In genomic region chr3:169764453-169765280, GRCh38 we compare ENCODE assay signal across 1 cellular context.
A peak's percentile ranks its signal among the peaks of the same experiment; 100 is the strongest.
TF ChIP-seq lines count a peak whose summit lies in the region.

Gene TERC, minus strand, starts transcription at chr3:169765060.

TF ChIP-seq in K562, 482 proteins besides CTCF, POLR2A, EP300 and RAD21 (continued from another document and continues in another):
- TF ChIP-seq THRB (CRISPR knock-in tag; conservative IDR thresholded peaks at IDR 0.05): peak; percentile 92
- TF ChIP-seq NR4A1 (CRISPR knock-in tag; IDR thresholded peaks at IDR 0.05): no peak
- no peak for TF ChIP-seq NR4A1 (tag; IDR thresholded peaks at IDR 0.05)
- no peak for TF ChIP-seq YBX1 (IDR thresholded peaks at IDR 0.05)
- TF ChIP-seq, protein P1, sequence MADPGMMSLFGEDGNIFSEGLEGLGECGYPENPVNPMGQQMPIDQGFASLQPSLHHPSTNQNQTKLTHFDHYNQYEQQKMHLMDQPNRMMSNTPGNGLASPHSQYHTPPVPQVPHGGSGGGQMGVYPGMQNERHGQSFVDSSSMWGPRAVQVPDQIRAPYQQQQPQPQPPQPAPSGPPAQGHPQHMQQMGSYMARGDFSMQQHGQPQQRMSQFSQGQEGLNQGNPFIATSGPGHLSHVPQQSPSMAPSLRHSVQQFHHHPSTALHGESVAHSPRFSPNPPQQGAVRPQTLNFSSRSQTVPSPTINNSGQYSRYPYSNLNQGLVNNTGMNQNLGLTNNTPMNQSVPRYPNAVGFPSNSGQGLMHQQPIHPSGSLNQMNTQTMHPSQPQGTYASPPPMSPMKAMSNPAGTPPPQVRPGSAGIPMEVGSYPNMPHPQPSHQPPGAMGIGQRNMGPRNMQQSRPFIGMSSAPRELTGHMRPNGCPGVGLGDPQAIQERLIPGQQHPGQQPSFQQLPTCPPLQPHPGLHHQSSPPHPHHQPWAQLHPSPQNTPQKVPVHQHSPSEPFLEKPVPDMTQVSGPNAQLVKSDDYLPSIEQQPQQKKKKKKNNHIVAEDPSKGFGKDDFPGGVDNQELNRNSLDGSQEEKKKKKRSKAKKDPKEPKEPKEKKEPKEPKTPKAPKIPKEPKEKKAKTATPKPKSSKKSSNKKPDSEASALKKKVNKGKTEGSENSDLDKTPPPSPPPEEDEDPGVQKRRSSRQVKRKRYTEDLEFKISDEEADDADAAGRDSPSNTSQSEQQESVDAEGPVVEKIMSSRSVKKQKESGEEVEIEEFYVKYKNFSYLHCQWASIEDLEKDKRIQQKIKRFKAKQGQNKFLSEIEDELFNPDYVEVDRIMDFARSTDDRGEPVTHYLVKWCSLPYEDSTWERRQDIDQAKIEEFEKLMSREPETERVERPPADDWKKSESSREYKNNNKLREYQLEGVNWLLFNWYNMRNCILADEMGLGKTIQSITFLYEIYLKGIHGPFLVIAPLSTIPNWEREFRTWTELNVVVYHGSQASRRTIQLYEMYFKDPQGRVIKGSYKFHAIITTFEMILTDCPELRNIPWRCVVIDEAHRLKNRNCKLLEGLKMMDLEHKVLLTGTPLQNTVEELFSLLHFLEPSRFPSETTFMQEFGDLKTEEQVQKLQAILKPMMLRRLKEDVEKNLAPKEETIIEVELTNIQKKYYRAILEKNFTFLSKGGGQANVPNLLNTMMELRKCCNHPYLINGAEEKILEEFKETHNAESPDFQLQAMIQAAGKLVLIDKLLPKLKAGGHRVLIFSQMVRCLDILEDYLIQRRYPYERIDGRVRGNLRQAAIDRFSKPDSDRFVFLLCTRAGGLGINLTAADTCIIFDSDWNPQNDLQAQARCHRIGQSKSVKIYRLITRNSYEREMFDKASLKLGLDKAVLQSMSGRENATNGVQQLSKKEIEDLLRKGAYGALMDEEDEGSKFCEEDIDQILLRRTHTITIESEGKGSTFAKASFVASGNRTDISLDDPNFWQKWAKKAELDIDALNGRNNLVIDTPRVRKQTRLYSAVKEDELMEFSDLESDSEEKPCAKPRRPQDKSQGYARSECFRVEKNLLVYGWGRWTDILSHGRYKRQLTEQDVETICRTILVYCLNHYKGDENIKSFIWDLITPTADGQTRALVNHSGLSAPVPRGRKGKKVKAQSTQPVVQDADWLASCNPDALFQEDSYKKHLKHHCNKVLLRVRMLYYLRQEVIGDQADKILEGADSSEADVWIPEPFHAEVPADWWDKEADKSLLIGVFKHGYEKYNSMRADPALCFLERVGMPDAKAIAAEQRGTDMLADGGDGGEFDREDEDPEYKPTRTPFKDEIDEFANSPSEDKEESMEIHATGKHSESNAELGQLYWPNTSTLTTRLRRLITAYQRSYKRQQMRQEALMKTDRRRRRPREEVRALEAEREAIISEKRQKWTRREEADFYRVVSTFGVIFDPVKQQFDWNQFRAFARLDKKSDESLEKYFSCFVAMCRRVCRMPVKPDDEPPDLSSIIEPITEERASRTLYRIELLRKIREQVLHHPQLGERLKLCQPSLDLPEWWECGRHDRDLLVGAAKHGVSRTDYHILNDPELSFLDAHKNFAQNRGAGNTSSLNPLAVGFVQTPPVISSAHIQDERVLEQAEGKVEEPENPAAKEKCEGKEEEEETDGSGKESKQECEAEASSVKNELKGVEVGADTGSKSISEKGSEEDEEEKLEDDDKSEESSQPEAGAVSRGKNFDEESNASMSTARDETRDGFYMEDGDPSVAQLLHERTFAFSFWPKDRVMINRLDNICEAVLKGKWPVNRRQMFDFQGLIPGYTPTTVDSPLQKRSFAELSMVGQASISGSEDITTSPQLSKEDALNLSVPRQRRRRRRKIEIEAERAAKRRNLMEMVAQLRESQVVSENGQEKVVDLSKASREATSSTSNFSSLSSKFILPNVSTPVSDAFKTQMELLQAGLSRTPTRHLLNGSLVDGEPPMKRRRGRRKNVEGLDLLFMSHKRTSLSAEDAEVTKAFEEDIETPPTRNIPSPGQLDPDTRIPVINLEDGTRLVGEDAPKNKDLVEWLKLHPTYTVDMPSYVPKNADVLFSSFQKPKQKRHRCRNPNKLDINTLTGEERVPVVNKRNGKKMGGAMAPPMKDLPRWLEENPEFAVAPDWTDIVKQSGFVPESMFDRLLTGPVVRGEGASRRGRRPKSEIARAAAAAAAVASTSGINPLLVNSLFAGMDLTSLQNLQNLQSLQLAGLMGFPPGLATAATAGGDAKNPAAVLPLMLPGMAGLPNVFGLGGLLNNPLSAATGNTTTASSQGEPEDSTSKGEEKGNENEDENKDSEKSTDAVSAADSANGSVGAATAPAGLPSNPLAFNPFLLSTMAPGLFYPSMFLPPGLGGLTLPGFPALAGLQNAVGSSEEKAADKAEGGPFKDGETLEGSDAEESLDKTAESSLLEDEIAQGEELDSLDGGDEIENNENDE (IDR thresholded peaks at IDR 0.05; ENCODE audit: low read depth, low read length): no peak
- TF ChIP-seq MTF1 (CRISPR knock-in tag; IDR thresholded peaks at IDR 0.05; ENCODE audit: borderline replicate concordance): no peak
- peak; percentile 89 for TF ChIP-seq THAP12 (CRISPR knock-in tag; IDR thresholded peaks at IDR 0.05)
- no peak for TF ChIP-seq RBM34 (IDR thresholded peaks at IDR 0.05; ENCODE audit: borderline replicate concordance, insufficient read depth, low read length)
- TF ChIP-seq SFPQ (IDR thresholded peaks at IDR 0.05; ENCODE audit: low read depth, low read length): no peak
- TF ChIP-seq MXD1 (CRISPR knock-in tag; IDR thresholded peaks at IDR 0.05; ENCODE audit: borderline replicate concordance, poor library complexity, severe bottlenecking): no peak
- peak; percentile 93 for TF ChIP-seq ZC3H4 (CRISPR knock-in tag; IDR thresholded peaks at IDR 0.05; ENCODE audit: borderline replicate concordance)
- TF ChIP-seq, protein P2, sequence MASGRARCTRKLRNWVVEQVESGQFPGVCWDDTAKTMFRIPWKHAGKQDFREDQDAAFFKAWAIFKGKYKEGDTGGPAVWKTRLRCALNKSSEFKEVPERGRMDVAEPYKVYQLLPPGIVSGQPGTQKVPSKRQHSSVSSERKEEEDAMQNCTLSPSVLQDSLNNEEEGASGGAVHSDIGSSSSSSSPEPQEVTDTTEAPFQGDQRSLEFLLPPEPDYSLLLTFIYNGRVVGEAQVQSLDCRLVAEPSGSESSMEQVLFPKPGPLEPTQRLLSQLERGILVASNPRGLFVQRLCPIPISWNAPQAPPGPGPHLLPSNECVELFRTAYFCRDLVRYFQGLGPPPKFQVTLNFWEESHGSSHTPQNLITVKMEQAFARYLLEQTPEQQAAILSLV (tag; IDR thresholded peaks at IDR 0.05): no peak
- no peak for TF ChIP-seq HOXB6 (CRISPR knock-in tag; IDR thresholded peaks at IDR 0.05; ENCODE audit: borderline replicate concordance)
- TF ChIP-seq TAL1 (IDR thresholded peaks at IDR 0.05): no peak
- TF ChIP-seq ESRRA (IDR thresholded peaks at IDR 0.05; ENCODE audit: borderline replicate concordance, low read depth): peak; percentile 55; the same call in 1 of the 2 replicates
- peak; percentile 61 to 68 for TF ChIP-seq E2F6 (IDR thresholded peaks at IDR 0.05; ENCODE audit: borderline replicate concordance in 1 of 2, extremely low read depth in 1 of 2, insufficient read depth in 1 of 2, insufficient read length in 1 of 2, low read depth in 1 of 2, low read length in 1 of 2, poor library complexity in 1 of 2, severe bottlenecking in 1 of 2)
- TF ChIP-seq TSC22D4 (tag; IDR thresholded peaks at IDR 0.05): no peak
- TF ChIP-seq HLTF (IDR thresholded peaks at IDR 0.05): no peak
- peak; percentile 67 for TF ChIP-seq HCFC1 (IDR thresholded peaks at IDR 0.05; ENCODE audit: low read depth, low read length)
- TF ChIP-seq FOXA3 (CRISPR knock-in tag; conservative IDR thresholded peaks at IDR 0.05 in 1 of 2, IDR thresholded peaks at IDR 0.05 in 1 of 2): no peak
- TF ChIP-seq REST (CRISPR knock-in tag; IDR thresholded peaks at IDR 0.05; ENCODE audit: low read depth): no peak
- no peak for TF ChIP-seq ETS2 (tag; IDR thresholded peaks at IDR 0.05; ENCODE audit: borderline replicate concordance, poor library complexity, severe bottlenecking)
- TF ChIP-seq MAFF (IDR thresholded peaks at IDR 0.05; ENCODE audit: low read length): no peak; the same call in 1 of the 2 replicates
- peak; percentile 100 for TF ChIP-seq RBFOX2 (IDR thresholded peaks at IDR 0.05; ENCODE audit: low read depth, low read length)
- 0 out of 2 replicates have a peak, but pooled peaks have one; percentile 27 for TF ChIP-seq TCF7L2 (IDR thresholded peaks at IDR 0.05; ENCODE audit: low read depth, low read length)
- TF ChIP-seq RBBP5 (IDR thresholded peaks at IDR 0.05; ENCODE audit: borderline replicate concordance, insufficient read depth, low read length, poor library complexity, severe bottlenecking): peak; percentile 60
- TF ChIP-seq DACH1 (IDR thresholded peaks at IDR 0.05; ENCODE audit: partially characterized antibody): no peak
- TF ChIP-seq, protein P3, sequence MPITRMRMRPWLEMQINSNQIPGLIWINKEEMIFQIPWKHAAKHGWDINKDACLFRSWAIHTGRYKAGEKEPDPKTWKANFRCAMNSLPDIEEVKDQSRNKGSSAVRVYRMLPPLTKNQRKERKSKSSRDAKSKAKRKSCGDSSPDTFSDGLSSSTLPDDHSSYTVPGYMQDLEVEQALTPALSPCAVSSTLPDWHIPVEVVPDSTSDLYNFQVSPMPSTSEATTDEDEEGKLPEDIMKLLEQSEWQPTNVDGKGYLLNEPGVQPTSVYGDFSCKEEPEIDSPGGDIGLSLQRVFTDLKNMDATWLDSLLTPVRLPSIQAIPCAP (CRISPR knock-in tag; IDR thresholded peaks at IDR 0.05; ENCODE audit: borderline replicate concordance): no peak
- TF ChIP-seq COPS2 (conservative IDR thresholded peaks at IDR 0.05): no peak
- peak; percentile 29 to 62; a peak in 2 of 4 replicates for TF ChIP-seq MAZ (CRISPR knock-in tag; conservative IDR thresholded peaks at IDR 0.05 in 1 of 2, IDR thresholded peaks at IDR 0.05 in 1 of 2)
